16 cellular contexts compared by ENCODE assay signal in the genomic region with DNA sequence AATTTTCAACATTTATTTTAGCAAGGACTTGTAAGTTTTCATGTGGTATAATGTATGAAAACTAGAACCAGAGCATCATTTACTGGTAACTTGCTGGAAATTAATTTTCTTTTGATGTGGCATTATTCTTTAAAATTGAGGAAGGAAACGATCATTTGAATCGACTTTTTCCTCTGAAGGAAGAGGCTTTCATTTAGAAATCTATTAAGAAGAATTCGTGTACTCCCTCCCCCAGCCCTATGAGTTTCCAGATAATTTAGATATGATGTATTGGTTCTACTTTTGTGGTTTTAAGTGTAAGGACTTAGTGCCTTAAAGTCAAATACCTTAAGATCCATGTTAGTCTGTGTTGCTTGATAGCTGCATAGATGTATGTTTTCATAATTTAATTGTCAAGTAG. TPM values are rescaled to one million over a fixed set of nuclear protein-coding genes. Genes with fewer than 3 reads are reported as not detected.
DNase-seq lines count a peak whose midpoint lies in the region; ATAC-seq and TF ChIP-seq lines count a peak whose summit lies in the region.
"Had no signal": no experiment of that assay in that cellular context is flagged by ENCODE, and none has a peak within 500 bp of the region (broad histone marks: within the 10 kb centered on the region; RNA-seq: fewer than 3 reads in every experiment).

No MANE protein-coding gene starts in this region.

- peak overlapping the region; percentile 19 to 99 (median 58) for H3K27ac ChIP-seq in gastrocnemius medialis
- H3K27ac ChIP-seq: parathyroid adenoma, WERI-Rb-1 had no signal

- intact Hi-C loops in gastrocnemius medialis (cut with DNase I; ENCODE audit: low total_unique reads) = loop anchor here (5.0 kb wide), 3 partner anchors 181 to 309 kb away; no protein-coding TSS in a partner anchor
- intact Hi-C loops in posterior vena cava (cut with DNase I) = loop anchor here in 1 of 2 donors (10.0 kb wide), 1 partner anchor 502 kb away; the partner anchor contains the start of gene FOSL2
- intact Hi-C loops in activated T-helper 1 cell treated with anti-CD3 and anti-CD28 coated beads, Interleukin-12 subunit alpha, Interleukin-12 subunit beta, Interleukin-2, Interleukin-4 antibody, amounts not matched to agents 30 ng/mL and 10 ng/mL and 1 ng/mL, durations not matched to agents 14 hours and 24 hours and 36 hours (cut with micrococcal nuclease) = loop anchor here (5.0 kb wide), 3 partner anchors 36 to 359 kb away; no protein-coding TSS in a partner anchor

- peaks cover 22 to 31% of the 10 kb centered on the region in 2 donors for H3K4me1 ChIP-seq in gastrocnemius medialis

- no peaks in the 10 kb centered on the region for H3K9me3 ChIP-seq in gastrocnemius medialis

- peaks cover 3% of the 10 kb centered on the region for H3K9me3 Mint-ChIP-seq in activated T-cell treated with anti-CD3 and anti-CD28 coated beads, Interleukin-2, amount 50 U/mL, for 24 hours
- peaks cover 3% of the 10 kb centered on the region for H3K9me3 Mint-ChIP-seq in activated naive CD8-positive, alpha-beta T cell treated with anti-CD3 and anti-CD28 coated beads for 36 hours
- no peaks in the 10 kb centered on the region for H3K9me3 Mint-ChIP-seq in activated T-helper 1 cell treated with anti-CD3 and anti-CD28 coated beads, Interleukin-12 subunit alpha, Interleukin-12 subunit beta, Interleukin-2, Interleukin-4 antibody, amounts not matched to agents 30 ng/mL and 10 ng/mL and 1 ng/mL, durations not matched to agents 14 hours and 24 hours and 36 hours

- H3K36me3 ChIP-seq in gastrocnemius medialis = peaks cover 0 to 14% of the 10 kb centered on the region in 2 donors

- peaks cover 89% of the 10 kb centered on the region for H3K4me1 Mint-ChIP-seq in activated T-cell treated with anti-CD3 and anti-CD28 coated beads, Interleukin-2, amount 50 U/mL, for 24 hours (ENCODE audit: low read depth)
- peaks cover 72% of the 10 kb centered on the region for H3K4me1 Mint-ChIP-seq in activated naive CD8-positive, alpha-beta T cell treated with anti-CD3 and anti-CD28 coated beads for 36 hours
- peaks cover 78% of the 10 kb centered on the region for H3K4me1 Mint-ChIP-seq in activated T-helper 1 cell treated with anti-CD3 and anti-CD28 coated beads, Interleukin-12 subunit alpha, Interleukin-12 subunit beta, Interleukin-2, Interleukin-4 antibody, amounts not matched to agents 30 ng/mL and 10 ng/mL and 1 ng/mL, durations not matched to agents 14 hours and 24 hours and 36 hours (ENCODE audit: low read depth)

- in situ Hi-C loops in KBM-7 (cut with MboI; ENCODE audit: low pct_unique_long_range_greater_than_20kb, low sequenced_read_pairs) = no loop called here
- in situ Hi-C loops in gastrocnemius medialis (cut with MboI; ENCODE audit: low sequenced_read_pairs in 4 of 4) = no loop called here

- no peaks in the 10 kb centered on the region for H3K27me3 ChIP-seq in gastrocnemius medialis

- TF ChIP-seq CTCF in gastrocnemius medialis (IDR thresholded peaks at IDR 0.05 in 4 of 5, conservative IDR thresholded peaks at IDR 0.05 in 1 of 5) = no peak

- H3K27me3 Mint-ChIP-seq in activated T-cell treated with anti-CD3 and anti-CD28 coated beads, Interleukin-2, amount 50 U/mL, for 24 hours = no peaks in the 10 kb centered on the region
- peaks cover 5% of the 10 kb centered on the region for H3K27me3 Mint-ChIP-seq in activated naive CD8-positive, alpha-beta T cell treated with anti-CD3 and anti-CD28 coated beads for 36 hours
- H3K27me3 Mint-ChIP-seq in activated T-helper 1 cell treated with anti-CD3 and anti-CD28 coated beads, Interleukin-12 subunit alpha, Interleukin-12 subunit beta, Interleukin-2, Interleukin-4 antibody, amounts not matched to agents 30 ng/mL and 10 ng/mL and 1 ng/mL, durations not matched to agents 14 hours and 24 hours and 36 hours (ENCODE audit: insufficient read depth) = no peaks in the 10 kb centered on the region

- ATAC-seq in gastrocnemius medialis = no peak
- ATAC-seq: GM12878, left cardiac atrium had no signal

- peak overlapping the region; percentile 97 for H3K4me3 Mint-ChIP-seq in activated T-cell treated with anti-CD3 and anti-CD28 coated beads, Interleukin-2, amount 50 U/mL, for 24 hours
- peak overlapping the region; percentile 97 for H3K4me3 Mint-ChIP-seq in activated naive CD8-positive, alpha-beta T cell treated with anti-CD3 and anti-CD28 coated beads for 36 hours
- H3K4me3 Mint-ChIP-seq in activated T-helper 1 cell treated with anti-CD3 and anti-CD28 coated beads, Interleukin-12 subunit alpha, Interleukin-12 subunit beta, Interleukin-2, Interleukin-4 antibody, amounts not matched to agents 30 ng/mL and 10 ng/mL and 1 ng/mL, durations not matched to agents 14 hours and 24 hours and 36 hours = no peak overlapping the region

- no peak for DNase-seq in activated T-cell treated with anti-CD3 and anti-CD28 coated beads, Interleukin-2, amount 50 U/mL, for 24 hours
- DNase-seq in activated T-cell treated with anti-CD3 and anti-CD28 coated beads for 4 hours (no peak), KBM-7 (peak; percentile 5), gastrocnemius medialis (no peak), posterior vena cava (ENCODE audit: low spot score) (no peak), NCI-H345 (lab: John Stamatoyannopoulos, UW) (no peak)
- no peak for DNase-seq in activated naive CD8-positive, alpha-beta T cell treated with anti-CD3 and anti-CD28 coated beads for 36 hours
- no peak for DNase-seq in activated T-helper 1 cell treated with anti-CD3 and anti-CD28 coated beads, Interleukin-12 subunit alpha, Interleukin-12 subunit beta, Interleukin-2, Interleukin-4 antibody, amounts not matched to agents 30 ng/mL and 10 ng/mL and 1 ng/mL, durations not matched to agents 14 hours and 24 hours and 36 hours (ENCODE audit: low spot score)
- DNase-seq: activated CD8-positive, alpha-beta memory T cell treated with anti-CD3 and anti-CD28 coated beads, Interleukin-2, amount 50 U/mL, for 4 hours; anterior cingulate cortex; foreskin fibroblast; left cardiac atrium; NCI-H1092; WERI-Rb-1 had no signal

- peak overlapping the region; percentile 100 for H3K27ac Mint-ChIP-seq in activated T-cell treated with anti-CD3 and anti-CD28 coated beads, Interleukin-2, amount 50 U/mL, for 24 hours
- H3K27ac Mint-ChIP-seq in activated naive CD8-positive, alpha-beta T cell treated with anti-CD3 and anti-CD28 coated beads for 36 hours = peak overlapping the region; percentile 99
- no peak overlapping the region for H3K27ac Mint-ChIP-seq in activated T-helper 1 cell treated with anti-CD3 and anti-CD28 coated beads, Interleukin-12 subunit alpha, Interleukin-12 subunit beta, Interleukin-2, Interleukin-4 antibody, amounts not matched to agents 30 ng/mL and 10 ng/mL and 1 ng/mL, durations not matched to agents 14 hours and 24 hours and 36 hours

- no peak for TF ChIP-seq POLR2A in gastrocnemius medialis (IDR thresholded peaks at IDR 0.05)

- peaks cover 69% of the 10 kb centered on the region for H3K36me3 Mint-ChIP-seq in activated T-cell treated with anti-CD3 and anti-CD28 coated beads, Interleukin-2, amount 50 U/mL, for 24 hours (ENCODE audit: low read depth)
- peaks cover 64% of the 10 kb centered on the region for H3K36me3 Mint-ChIP-seq in activated naive CD8-positive, alpha-beta T cell treated with anti-CD3 and anti-CD28 coated beads for 36 hours
- H3K36me3 Mint-ChIP-seq in activated T-helper 1 cell treated with anti-CD3 and anti-CD28 coated beads, Interleukin-12 subunit alpha, Interleukin-12 subunit beta, Interleukin-2, Interleukin-4 antibody, amounts not matched to agents 30 ng/mL and 10 ng/mL and 1 ng/mL, durations not matched to agents 14 hours and 24 hours and 36 hours (ENCODE audit: low read depth) = peaks cover 48% of the 10 kb centered on the region

- H3K4me3 ChIP-seq in gastrocnemius medialis = no peak overlapping the region
- H3K4me3 ChIP-seq: GM12878 had no signal

RNA-seq across cellular contexts. Expression of gene BABAM2, which starts 2.5 kb away (rescaled TPM):
- total RNA-seq in activated naive CD8-positive, alpha-beta T cell treated with anti-CD3 and anti-CD28 coated beads for 36 hours = 10 to 100 TPM; 45.2 to 53.2 TPM
- 10 to 100 TPM; 57.2 to 72.2 (median 67.5) TPM for total RNA-seq in gastrocnemius medialis
- 10 to 100 TPM; 39.1 to 43.1 TPM for total RNA-seq in posterior vena cava
- 46.3 and 46.6 TPM in 2 replicates for total RNA-seq in activated T-helper 1 cell treated with anti-CD3 and anti-CD28 coated beads, Interleukin-12 subunit alpha, Interleukin-12 subunit beta, Interleukin-2, Interleukin-4 antibody, amounts not matched to agents 30 ng/mL and 10 ng/mL and 1 ng/mL, durations not matched to agents 14 hours and 24 hours and 36 hours

RNA-seq across cellular contexts. Expression of gene RBKS, which starts 2.8 kb away (rescaled TPM):
- 1 to 10 TPM; 5.1 to 5.4 TPM for total RNA-seq in activated naive CD8-positive, alpha-beta T cell treated with anti-CD3 and anti-CD28 coated beads for 36 hours
- 1 to 10 TPM in 3 of 4 donors, under 1 TPM in 1; 0.41 to 5.4 (median 3.0) TPM for total RNA-seq in gastrocnemius medialis
- 1 to 10 TPM; 1.5 TPM for total RNA-seq in posterior vena cava
- 0.76 and 0.83 TPM in 2 replicates for total RNA-seq in activated T-helper 1 cell treated with anti-CD3 and anti-CD28 coated beads, Interleukin-12 subunit alpha, Interleukin-12 subunit beta, Interleukin-2, Interleukin-4 antibody, amounts not matched to agents 30 ng/mL and 10 ng/mL and 1 ng/mL, durations not matched to agents 14 hours and 24 hours and 36 hours
